ENCODE assay signal across 1 cellular context in the genomic region with DNA sequence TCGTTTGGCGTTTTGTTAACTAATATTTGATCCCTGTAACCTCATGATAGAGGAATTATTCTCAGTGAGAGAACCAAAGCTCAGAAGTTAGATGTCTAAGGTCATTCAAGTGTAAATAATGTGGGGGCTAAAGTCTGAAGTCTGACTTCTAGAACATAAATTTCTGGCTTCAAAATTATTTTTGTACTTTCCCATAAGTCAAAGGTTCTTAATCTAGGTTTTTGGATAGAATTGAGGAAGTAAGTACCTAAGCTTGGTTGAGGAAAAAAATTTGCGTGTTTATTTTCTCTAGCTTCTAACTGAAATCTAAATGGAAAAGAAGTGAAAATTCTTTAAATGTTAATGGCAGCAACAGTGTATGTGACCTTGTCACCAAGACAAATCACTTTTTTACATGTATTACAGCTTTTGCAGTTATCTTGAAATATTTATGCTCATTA.
TF ChIP-seq lines count a peak whose summit lies in the region.

No MANE protein-coding gene starts in this region.

TF ChIP-seq in liver, 16 proteins besides CTCF, POLR2A, EP300 and RAD21 (continued from another document):
- TF ChIP-seq, protein P1, sequence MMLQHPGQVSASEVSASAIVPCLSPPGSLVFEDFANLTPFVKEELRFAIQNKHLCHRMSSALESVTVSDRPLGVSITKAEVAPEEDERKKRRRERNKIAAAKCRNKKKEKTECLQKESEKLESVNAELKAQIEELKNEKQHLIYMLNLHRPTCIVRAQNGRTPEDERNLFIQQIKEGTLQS (IDR thresholded peaks at IDR 0.05) = no peak
- no peak for TF ChIP-seq TAF1 (conservative IDR thresholded peaks at IDR 0.05)
- TF ChIP-seq JUND (IDR thresholded peaks at IDR 0.05) = peak; percentile 22 to 37
- no peak for TF ChIP-seq FOXA1 (IDR thresholded peaks at IDR 0.05)
- peak; percentile 56 for TF ChIP-seq FOXA2 (IDR thresholded peaks at IDR 0.05)
- TF ChIP-seq EGR1 (IDR thresholded peaks at IDR 0.05; ENCODE audit: low read depth in 2 of 2) = no peak
- peak; percentile 36 for TF ChIP-seq MAX (IDR thresholded peaks at IDR 0.05)
- peak; percentile 75 for TF ChIP-seq YY1 (IDR thresholded peaks at IDR 0.05)
- TF ChIP-seq NR2F2 (IDR thresholded peaks at IDR 0.05) = peak; percentile 82
- TF ChIP-seq HNF4G (IDR thresholded peaks at IDR 0.05) = peak; percentile 89
TF ChIP-seq in liver: peak in this region for 12.
